Comparison of ENCODE assay signal across 29 cellular contexts in the genomic region with DNA sequence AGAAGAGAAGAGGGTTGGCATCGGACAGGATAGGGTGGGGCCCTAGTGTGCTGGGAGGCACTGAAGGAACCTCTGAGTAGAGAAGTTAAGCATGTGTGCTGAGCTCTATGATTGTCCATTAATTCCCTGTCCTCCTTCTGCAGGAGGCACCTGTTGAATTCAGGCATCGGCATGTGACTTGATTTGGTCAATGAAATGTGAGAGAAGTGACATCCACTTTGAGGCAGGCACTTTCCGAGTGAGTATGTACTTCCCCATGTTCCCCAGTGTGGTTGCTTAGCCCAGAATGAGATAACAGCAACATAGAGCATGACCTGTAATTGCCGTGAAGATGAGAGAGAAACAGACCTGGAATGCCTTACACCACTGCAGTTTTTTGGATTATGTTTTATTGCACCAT.
DNase-seq lines count a peak whose midpoint lies in the region; ATAC-seq, FAIRE-seq and TF ChIP-seq lines count a peak whose summit lies in the region.
"Had no signal": no experiment of that assay in that cellular context is flagged by ENCODE, and none has a peak within 500 bp of the region (broad histone marks: within the 10 kb centered on the region; RNA-seq: fewer than 3 reads in every experiment).

No MANE protein-coding gene starts in this region.

- H3K27me3 ChIP-seq in OCI-LY3 (ENCODE audit: low read depth, low read length) (peaks cover 90% of the 10 kb centered on the region), rectal smooth muscle tissue (ENCODE audit: control insufficient read depth, insufficient read depth, low read length) (no peaks in the 10 kb centered on the region)
- H3K27me3 ChIP-seq: transverse colon had no signal

- H3K36me3 Mint-ChIP-seq in activated naive CD4-positive, alpha-beta T cell treated with anti-CD3 and anti-CD28 coated beads for 36 hours (ENCODE audit: low read depth) = peaks cover 2% of the 10 kb centered on the region
- H3K36me3 Mint-ChIP-seq in activated CD4-positive, alpha-beta T cell treated with anti-CD3 and anti-CD28 coated beads, Interleukin-2, amount 10 ng/mL, durations not matched to agents 7 days and 5 days (ENCODE audit: low read depth) = peaks cover 9% of the 10 kb centered on the region

- H3K36me3 ChIP-seq in HEK293 (ENCODE audit: control insufficient read depth in 2 of 2, insufficient read depth in 1 of 2, low read length in 2 of 2) = no peaks in the 10 kb centered on the region
- H3K36me3 ChIP-seq in OCI-LY3 (replicated peaks; ENCODE audit: low read depth, low read length) = no peaks in the 10 kb centered on the region
- H3K36me3 ChIP-seq in rectal smooth muscle tissue (ENCODE audit: control insufficient read depth, insufficient read depth, low read length) = no peaks in the 10 kb centered on the region
- H3K36me3 ChIP-seq: left lung, sigmoid colon, transverse colon, WERI-Rb-1 had no signal

- intact Hi-C loops in activated naive CD4-positive, alpha-beta T cell treated with anti-CD3 and anti-CD28 coated beads for 36 hours (cut with micrococcal nuclease) = no loop called here

- TF ChIP-seq CTCF in HEK293 (tag by site-specific recombination; IDR thresholded peaks at IDR 0.05) = no peak
- no peak for TF ChIP-seq CTCF in OCI-LY3 (IDR thresholded peaks at IDR 0.05; ENCODE audit: low read depth, low read length)

- H3K27me3 Mint-ChIP-seq in activated naive CD4-positive, alpha-beta T cell treated with anti-CD3 and anti-CD28 coated beads for 36 hours (ENCODE audit: low read depth) = peaks cover 9% of the 10 kb centered on the region
- peaks cover 36% of the 10 kb centered on the region for H3K27me3 Mint-ChIP-seq in activated CD4-positive, alpha-beta T cell treated with anti-CD3 and anti-CD28 coated beads, Interleukin-2, amount 10 ng/mL, durations not matched to agents 7 days and 5 days

- H3K9ac ChIP-seq in OCI-LY3 (ENCODE audit: low read length) (no peak overlapping the region), rectal smooth muscle tissue (ENCODE audit: low read length) (peak overlapping the region; percentile 22)
- H3K9ac ChIP-seq: GM23248 had no signal

- H2AFZ ChIP-seq in OCI-LY3 (ENCODE audit: low read depth, low read length) = no peak overlapping the region
- H2AFZ ChIP-seq: GM23248 had no signal

- POLR2A ChIA-PET in HEK293 (lab: Yijun Ruan, JAX) = no interaction called here
- POLR2A ChIA-PET in activated CD4-positive, alpha-beta T cell treated with anti-CD3 and anti-CD28 coated beads, Interleukin-2, amount 10 ng/mL, durations not matched to agents 7 days and 5 days (lab: Charles Lee) = no interaction called here

- CTCF ChIA-PET in HEK293 (lab: Yijun Ruan, JAX) = interaction anchor here (0.6 to 0.7 kb wide), 2 partner anchors 246 to 1197 kb away, joined by 3 to 5 read pairs; no protein-coding TSS in a partner anchor
- CTCF ChIA-PET in activated naive CD4-positive, alpha-beta T cell treated with anti-CD3 and anti-CD28 coated beads for 36 hours (lab: Charles Lee) = interaction anchor here (1.3 to 1.7 kb wide), 2 partner anchors 9 to 155 kb away, joined by 3 read pairs; no protein-coding TSS in a partner anchor
- CTCF ChIA-PET in activated CD4-positive, alpha-beta T cell treated with anti-CD3 and anti-CD28 coated beads, Interleukin-2, amount 10 ng/mL, durations not matched to agents 7 days and 5 days (lab: Charles Lee) = interaction anchor here (1.1 kb wide), 2 partner anchors 13 to 14 kb away, joined by 3 to 5 read pairs; no protein-coding TSS in a partner anchor

- FAIRE-seq in GM12891 (lab: Jason Lieb, UNC) = peak; percentile 72

- H3K27ac Mint-ChIP-seq in activated naive CD4-positive, alpha-beta T cell treated with anti-CD3 and anti-CD28 coated beads for 36 hours = no peak overlapping the region
- H3K27ac Mint-ChIP-seq in activated CD4-positive, alpha-beta T cell treated with anti-CD3 and anti-CD28 coated beads, Interleukin-2, amount 10 ng/mL, durations not matched to agents 7 days and 5 days = no peak overlapping the region
- H3K27ac Mint-ChIP-seq: dendritic cell treated with granulocyte-macrophage colony-stimulating factor and Interleukin-4, amounts not matched to agents 40 ng/mL and 50 ng/mL, for 4 days had no signal

- H3K4me2 ChIP-seq in OCI-LY3 (ENCODE audit: low read length) = peak overlapping the region; percentile 16

- no peak for DNase-seq in GM12891 (ENCODE audit: insufficient read length, low spot score)
- no peak for DNase-seq in activated CD4-positive, alpha-beta T cell treated with anti-CD3 and anti-CD28 coated beads, Interleukin-2, amount 50 U/mL, for 48 hours
- DNase-seq in activated naive CD4-positive, alpha-beta T cell treated with anti-CD3 and anti-CD28 coated beads for 36 hours = no peak
- no peak for DNase-seq in activated CD4-positive, alpha-beta T cell treated with anti-CD3 and anti-CD28 coated beads, Interleukin-2, amount 10 ng/mL, durations not matched to agents 7 days and 5 days
- DNase-seq: activated CD4-positive, alpha-beta T cell treated with anti-CD3 and anti-CD28 coated beads, Interleukin-2, amount 50 U/mL, for 1 hour; activated T-cell treated with anti-CD3 and anti-CD28 coated beads, Interleukin-2, amount 50 U/mL, for 4 hours; caudate nucleus; EL; GM23248; KBM-7; left lung; mesendoderm; NCI-H1417; NCI-H2081; NCI-H2227 treated with DMSO at 0.1 percent for 48 hours; NCI-H526; Right ventricle myocardium superior; sigmoid colon; stimulated activated CD4-positive, alpha-beta T cell treated with anti-CD3 and anti-CD28 coated beads, Interleukin-4, amount 100 ng/mL, for 1 hour; transverse colon; WERI-Rb-1 had no signal

- TF ChIP-seq POLR2A in GM12891 (IDR thresholded peaks at IDR 0.05; ENCODE audit: low read depth, low read length) = no peak

- peaks cover 10% of the 10 kb centered on the region for H3K4me1 Mint-ChIP-seq in activated naive CD4-positive, alpha-beta T cell treated with anti-CD3 and anti-CD28 coated beads for 36 hours (ENCODE audit: low read depth)
- peaks cover 11% of the 10 kb centered on the region for H3K4me1 Mint-ChIP-seq in activated CD4-positive, alpha-beta T cell treated with anti-CD3 and anti-CD28 coated beads, Interleukin-2, amount 10 ng/mL, durations not matched to agents 7 days and 5 days

- H3K4me3 Mint-ChIP-seq in activated naive CD4-positive, alpha-beta T cell treated with anti-CD3 and anti-CD28 coated beads for 36 hours = no peak overlapping the region
- no peak overlapping the region for H3K4me3 Mint-ChIP-seq in activated CD4-positive, alpha-beta T cell treated with anti-CD3 and anti-CD28 coated beads, Interleukin-2, amount 10 ng/mL, durations not matched to agents 7 days and 5 days
- H3K4me3 Mint-ChIP-seq: activated T-cell treated with anti-CD3 and anti-CD28 coated beads, Interleukin-2, amount 50 U/mL, for 4 hours; dendritic cell treated with granulocyte-macrophage colony-stimulating factor and Interleukin-4, amounts not matched to agents 40 ng/mL and 50 ng/mL, for 4 days had no signal

- no peaks in the 10 kb centered on the region; the same call in 1 of the 2 replicates for H4K20me1 ChIP-seq in OCI-LY3 (ENCODE audit: insufficient read depth, low read length)

- no peaks in the 10 kb centered on the region for H3K9me3 ChIP-seq in HEK293 (ENCODE audit: control insufficient read depth, insufficient read depth, low read depth, low read length)
- H3K9me3 ChIP-seq in OCI-LY3 (ENCODE audit: insufficient read depth, low read length) = peaks cover 8% of the 10 kb centered on the region; the same call in 1 of the 2 replicates
- H3K9me3 ChIP-seq: left lung had no signal

- H3K4me3 ChIP-seq in HEK293 (ENCODE audit: low read depth, low read length) (no peak overlapping the region), OCI-LY3 (ENCODE audit: low read length) (no peak overlapping the region), rectal smooth muscle tissue (ENCODE audit: low read length) (no peak overlapping the region)
- H3K4me3 ChIP-seq: GM23248, left lung, sigmoid colon, transverse colon had no signal

- H3K79me2 ChIP-seq in OCI-LY3 (ENCODE audit: low read length) = no peaks in the 10 kb centered on the region

- 0 out of 2 replicates have a peak, but pooled peaks cover 2% of the 10 kb centered on the region for H3K4me1 ChIP-seq in HEK293 (ENCODE audit: control insufficient read depth, insufficient read depth, low read length)
- peaks cover 32% of the 10 kb centered on the region for H3K4me1 ChIP-seq in OCI-LY3 (ENCODE audit: low read length)
- H3K4me1 ChIP-seq in rectal smooth muscle tissue (ENCODE audit: control insufficient read depth, insufficient read depth, low read length) = no peaks in the 10 kb centered on the region
- H3K4me1 ChIP-seq: left lung, sigmoid colon, transverse colon had no signal

- no peak overlapping the region for H3K27ac ChIP-seq in HEK293 (ENCODE audit: extremely low read depth, low read depth, low read length)
- no peak overlapping the region for H3K27ac ChIP-seq in OCI-LY3 (ENCODE audit: low read length)
- no peak overlapping the region for H3K27ac ChIP-seq in rectal smooth muscle tissue (ENCODE audit: low read depth, low read length)
- H3K27ac ChIP-seq: GM23248, HL-60, left lung, sigmoid colon, transverse colon, WERI-Rb-1 had no signal

- peaks cover 9% of the 10 kb centered on the region for H3K9me3 Mint-ChIP-seq in activated naive CD4-positive, alpha-beta T cell treated with anti-CD3 and anti-CD28 coated beads for 36 hours
- peaks cover 8% of the 10 kb centered on the region for H3K9me3 Mint-ChIP-seq in activated CD4-positive, alpha-beta T cell treated with anti-CD3 and anti-CD28 coated beads, Interleukin-2, amount 10 ng/mL, durations not matched to agents 7 days and 5 days
- H3K9me3 Mint-ChIP-seq: dendritic cell treated with granulocyte-macrophage colony-stimulating factor and Interleukin-4, amounts not matched to agents 40 ng/mL and 50 ng/mL, for 4 days had no signal

- no peak for ATAC-seq in HG03571 (IDR thresholded peaks at IDR 0.05; ENCODE audit: unreplicated experiment)
- ATAC-seq: activated T-cell treated with anti-CD3 and anti-CD28 coated beads, Interleukin-2, amount 50 U/mL, for 4 hours; esophagus mucosa; left lung; SK-N-SH treated with all-trans-retinoic acid at 6 μM for 48 hours had no signal

TF ChIP-seq in GM12891, 5 proteins besides CTCF, POLR2A, EP300 and RAD21:
- TF ChIP-seq POU2F2 (IDR thresholded peaks at IDR 0.05; ENCODE audit: low read depth, low read length) (no peak), PAX5 (IDR thresholded peaks at IDR 0.05; ENCODE audit: insufficient read depth, low read length, severe bottlenecking) (no peak), POLR2AphosphoS5 (IDR thresholded peaks at IDR 0.05; ENCODE audit: low read depth, low read length) (no peak), SPI1 (IDR thresholded peaks at IDR 0.05; ENCODE audit: low read depth, low read length) (no peak), TAF1 (IDR thresholded peaks at IDR 0.05; ENCODE audit: low read depth, low read length) (no peak)
TF ChIP-seq in GM12891: peak in this region for 0.

TF ChIP-seq in HEK293, 187 proteins besides CTCF, POLR2A, EP300 and RAD21:
- peak; percentile 95 for TF ChIP-seq SCRT2 (tag by site-specific recombination; IDR thresholded peaks at IDR 0.05)
- TF ChIP-seq SCRT1 (tag by site-specific recombination; IDR thresholded peaks at IDR 0.05; ENCODE audit: borderline replicate concordance) = peak; percentile 74; the same call in 1 of the 2 replicates
- no peak for TF ChIP-seq ZNF585B (tag by site-specific recombination; IDR thresholded peaks at IDR 0.05)
